ENCODE assay signal across 22 cellular contexts in genomic region chr19:33171916-33172359, GRCh38. TPM values are rescaled to one million over a fixed set of nuclear protein-coding genes. Genes with fewer than 3 reads are reported as not detected.
DNase-seq lines count a peak whose midpoint lies in the region; ATAC-seq, FAIRE-seq and TF ChIP-seq lines count a peak whose summit lies in the region.
"Had no signal": no experiment of that assay in that cellular context is flagged by ENCODE, and none has a peak within 500 bp of the region (broad histone marks: within the 10 kb centered on the region; RNA-seq: fewer than 3 reads in every experiment).

No MANE protein-coding gene starts in this region.

- no peaks in the 10 kb centered on the region for H3K27me3 Mint-ChIP-seq in memory B cell
- peaks cover 8% of the 10 kb centered on the region for H3K27me3 Mint-ChIP-seq in Calu3 (ENCODE audit: unreplicated experiment)

- BruUV-seq in Calu3 (replicated peaks; lab: Mats Ljungman, UMichigan), result no TSS peak

- DNase-seq in Caki2 (ENCODE audit: low read depth), result peak; percentile 31
- no peak for DNase-seq in HTR-8/SVneo (ENCODE audit: insufficient read length, low spot score)
- peak; percentile 32 for DNase-seq in astrocyte of the spinal cord (ENCODE audit: low read depth, low spot score)
- DNase-seq in memory B cell (ENCODE audit: low spot score in 2 of 2), result no peak
- no peak for DNase-seq in Calu3
- no peak for DNase-seq in stomach
- no peak for DNase-seq in dorsolateral prefrontal cortex
- DNase-seq: activated B cell treated with CpG ODN at 0.5 μM for 24 hours; activated effector memory CD4-positive, alpha-beta T cell treated with Interleukin-2 at 50 U/mL for 16 hours; body of pancreas; C1 segment of cervical spinal cord; DND-41; naive thymus-derived CD4-positive, alpha-beta T cell; NCI-H82; RPMI8226; T-helper 1 cell had no signal

- peaks cover 7 to 28% (median 19%) of the 10 kb centered on the region in 4 donors for H3K4me1 ChIP-seq in stomach
- H3K4me1 ChIP-seq: foreskin keratinocyte had no signal

- in situ Hi-C loops in Caki2 (cut with HindIII; ENCODE audit: low pct_unique_long_range_greater_than_20kb, low sequenced_read_pairs) (no loop called here), astrocyte of the spinal cord (cut with HindIII; ENCODE audit: low sequenced_read_pairs) (no loop called here)

- FAIRE-seq in HTR-8/SVneo (lab: Jason Lieb, UNC), result peak; percentile 65
- FAIRE-seq: H54 had no signal

- TF ChIP-seq CTCF in astrocyte of the spinal cord (IDR thresholded peaks at IDR 0.05; ENCODE audit: low read depth, low read length) (no peak), Calu3 (IDR thresholded peaks at IDR 0.05; ENCODE audit: unreplicated experiment) (no peak), stomach (IDR thresholded peaks at IDR 0.05) (no peak), dorsolateral prefrontal cortex (IDR thresholded peaks at IDR 0.05 in 54 of 56, conservative IDR thresholded peaks at IDR 0.05 in 2 of 56; ENCODE audit: low read depth in 1 of 56, partially characterized antibody in 56 of 56) (no peak)

- no peak for TF ChIP-seq EP300 in stomach (IDR thresholded peaks at IDR 0.05)

- no peak for ATAC-seq in memory B cell (ENCODE audit: low read depth)
- no peak for ATAC-seq in HG03280 (IDR thresholded peaks at IDR 0.05; ENCODE audit: unreplicated experiment)
- ATAC-seq: body of pancreas; foreskin keratinocyte; naive thymus-derived CD4-positive, alpha-beta T cell had no signal

- H3K27ac Mint-ChIP-seq in memory B cell, result peak overlapping the region; percentile 15
- no peak overlapping the region for H3K27ac Mint-ChIP-seq in Calu3 (ENCODE audit: unreplicated experiment)
- H3K27ac Mint-ChIP-seq: activated B cell treated with CpG ODN at 0.5 μM for 24 hours had no signal

- H3K4me3 Mint-ChIP-seq in memory B cell (no peak overlapping the region), Calu3 (ENCODE audit: low read depth, unreplicated experiment) (no peak overlapping the region)
- H3K4me3 Mint-ChIP-seq: activated B cell treated with CpG ODN at 0.5 μM for 24 hours had no signal

- H3K4me1 Mint-ChIP-seq in memory B cell (peaks cover 17% of the 10 kb centered on the region), Calu3 (ENCODE audit: low read depth, unreplicated experiment) (peaks cover 30% of the 10 kb centered on the region)

- intact Hi-C loops in Calu3 (cut with micrococcal nuclease; ENCODE audit: unreplicated experiment), result no loop called here
- intact Hi-C loops in stomach (cut with DNase I; ENCODE audit: low total_unique reads), result no loop called here
- intact Hi-C loops in dorsolateral prefrontal cortex (cut with DNase I), result no loop called here

- H3K27me3 ChIP-seq in stomach, result no peaks in the 10 kb centered on the region
- H3K27me3 ChIP-seq in dorsolateral prefrontal cortex, result no peaks in the 10 kb centered on the region
- H3K27me3 ChIP-seq: body of pancreas, foreskin keratinocyte, vagina had no signal

- CTCF ChIA-PET in Calu3 (lab: Charles Lee), result interaction anchor here (1.2 kb wide), 1 partner anchor 12 kb away, joined by 3 read pairs; no protein-coding TSS in a partner anchor

- peaks cover 18% of the 10 kb centered on the region for H3K36me3 Mint-ChIP-seq in memory B cell
- peaks cover 29% of the 10 kb centered on the region for H3K36me3 Mint-ChIP-seq in Calu3 (ENCODE audit: insufficient read depth, unreplicated experiment)

- WGBS in stomach, 5 donors, result 80 to 96% (median 91%) methylated on average over 6 of the region's 6 CpGs

- H3K36me3 ChIP-seq in stomach, result no peaks in the 10 kb centered on the region
- H3K36me3 ChIP-seq: vagina had no signal

- peaks cover 0 to 11% (median 3%) of the 10 kb centered on the region in 4 donors for H3K9me3 ChIP-seq in stomach
- H3K9me3 ChIP-seq: body of pancreas, vagina had no signal

- TF ChIP-seq POLR2A in stomach (IDR thresholded peaks at IDR 0.05), result no peak

- H3K4me3 ChIP-seq in astrocyte of the spinal cord (ENCODE audit: low read depth, low read length), result no peak overlapping the region
- H3K4me3 ChIP-seq in stomach, result no peak overlapping the region
- no peak overlapping the region for H3K4me3 ChIP-seq in dorsolateral prefrontal cortex
- H3K4me3 ChIP-seq: body of pancreas, vagina had no signal

- peaks cover 12% of the 10 kb centered on the region for H3K9me3 Mint-ChIP-seq in memory B cell
- peaks cover 4% of the 10 kb centered on the region for H3K9me3 Mint-ChIP-seq in Calu3 (ENCODE audit: low read depth, unreplicated experiment)

- H3K27ac ChIP-seq in stomach (no peak overlapping the region), dorsolateral prefrontal cortex (peak overlapping the region in 6 of 59 donors; percentile 3 to 59 (median 22))
- H3K27ac ChIP-seq: body of pancreas, foreskin keratinocyte, KMS-11, vagina had no signal

RNA-seq across cellular contexts. Expression of gene LRP3, which starts 22.2 kb away (rescaled TPM):
- total RNA-seq in Caki2 (2014; rRNA removed; shearing (Covaris generic); ENCODE audit: low replicate concordance), result 53.6 and 60.5 TPM in 2 replicates
- total RNA-seq in Calu3 (2022), result 0.59 and 1.5 TPM in 2 replicates
- 10 to 100 TPM in 4 of 5 donors, 1 to 10 TPM in 1; 7.5 to 26.6 (median 18.1) TPM for total RNA-seq in stomach
- polyA plus RNA-seq in stomach, result 10 to 100 TPM in 2 of 3 donors, 1 to 10 TPM in 1; 8.4 to 14.0 (median 10.3) TPM
- total RNA-seq in dorsolateral prefrontal cortex, result 100 to 1,000 TPM in 10 of 120 experiments, 10 to 100 TPM in 110; 25.9 to 174 (median 79.1) TPM
- total RNA-seq: activated B cell treated with CpG ODN at 0.5 μM for 24 hours had no signal
- polyA plus RNA-seq: naive thymus-derived CD4-positive, alpha-beta T cell had no signal

RNA-seq across cellular contexts. Expression of gene WDR88, which starts 40.0 kb away (rescaled TPM):
- not detected in 2 replicates for total RNA-seq in Caki2 (2014; rRNA removed; shearing (Covaris generic); ENCODE audit: low replicate concordance)
- total RNA-seq in Calu3 (2022) (1.1 TPM in 1 of 2 replicates, not detected in the other), stomach (not detected), dorsolateral prefrontal cortex (1 to 10 TPM in 19 of 120 experiments, under 1 TPM in 46, not detected in 55; 0.28 to 2.8 (median 0.82) TPM)
- not detected for polyA plus RNA-seq in stomach
- total RNA-seq: body of pancreas, foreskin keratinocyte, lower leg skin, vagina had no signal
- polyA plus RNA-seq: foreskin keratinocyte had no signal

RNA-seq across cellular contexts. Expression of gene SLC7A10, which starts 53.7 kb away (rescaled TPM):
- not detected in 2 replicates for total RNA-seq in Caki2 (2014; rRNA removed; shearing (Covaris generic); ENCODE audit: low replicate concordance)
- total RNA-seq in Calu3 (2022), result not detected in 2 replicates
- under 1 TPM in 1 of 5 donors, not detected in 4; 0.73 TPM for total RNA-seq in stomach
- polyA plus RNA-seq in stomach, result not detected
- 10 to 100 TPM in 34 of 120 experiments, 1 to 10 TPM in 86; 2.9 to 33.9 (median 8.5) TPM for total RNA-seq in dorsolateral prefrontal cortex
- total RNA-seq: activated B cell treated with CpG ODN at 0.5 μM for 24 hours; foreskin keratinocyte; naive thymus-derived CD4-positive, alpha-beta T cell had no signal
- polyA plus RNA-seq: foreskin keratinocyte; naive thymus-derived CD4-positive, alpha-beta T cell had no signal

Comparison
In these comparisons a context has a peak if more than half of its experiments do, and no peak if none do; other contexts are left out.
1. DNase-seq: peak in Caki2 (single experiment) and astrocyte of the spinal cord (single experiment); none in HTR-8/SVneo (single experiment), memory B cell (0 of 2), Calu3 (single experiment), stomach (single experiment) and dorsolateral prefrontal cortex (0 of 10).